ENCODE assay signal across 32 cellular contexts in genomic region chr18:61619783-61620182, GRCh38.
"Had no signal": no experiment of that assay in that cellular context is flagged by ENCODE, and none has a peak within 500 bp of the region (broad histone marks: within the 10 kb centered on the region; RNA-seq: fewer than 3 reads in every experiment).

No MANE protein-coding gene starts in this region.

- H3K27me3 ChIP-seq: adrenal gland, body of pancreas, brain microvascular endothelial cell, breast epithelium had no signal

- H3K4me1 ChIP-seq: adrenal gland, body of pancreas, breast epithelium had no signal

- ATAC-seq: activated CD8-positive, alpha-beta T cell treated with anti-CD3 and anti-CD28 coated beads for 36 hours; activated naive CD4-positive, alpha-beta T cell treated with anti-CD3 and anti-CD28 coated beads, Interleukin-2, amount 50 U/mL, for 72 hours; activated T-cell treated with anti-CD3 and anti-CD28 coated beads, Interleukin-2, amount 50 U/mL, for 4 hours; activated T-cell treated with anti-CD3 and anti-CD28 coated beads, Interleukin-2, amount 50 U/mL, for 72 hours; activated T-helper 17 cell treated with anti-CD3 and anti-CD28 coated beads, Interleukin-2, amount 50 U/mL, for 72 hours; body of pancreas had no signal

- H3K9me3 ChIP-seq: adrenal gland, body of pancreas, breast epithelium had no signal

- DNase-seq: activated B cell treated with CpG ODN at 0.5 μM for 24 hours; activated CD4-positive, alpha-beta memory T cell treated with anti-CD3 and anti-CD28 coated beads for 36 hours; activated CD4-positive, alpha-beta T cell treated with anti-CD3 and anti-CD28 coated beads for 4 hours; activated CD4-positive, alpha-beta T cell treated with anti-CD3 and anti-CD28 coated beads, Interleukin-2, amount 10 ng/mL, durations not matched to agents 24 days and 14 days; activated CD4-positive, alpha-beta T cell treated with anti-CD3 and anti-CD28 coated beads, Interleukin-2, amount 50 U/mL, for 1 hour; activated CD4-positive, alpha-beta T cell treated with anti-CD3 and anti-CD28 coated beads, Interleukin-2, amount 50 U/mL, for 4 hours; activated CD4-positive, CD25-positive, alpha-beta regulatory T cell treated with anti-CD3 and anti-CD28 coated beads, Interleukin-2, amount 50 U/mL, for 72 hours; activated CD8-positive, alpha-beta memory T cell treated with anti-CD3 and anti-CD28 coated beads, Interleukin-2, amount 50 U/mL, for 4 hours; activated CD8-positive, alpha-beta T cell treated with anti-CD3 and anti-CD28 coated beads for 36 hours; activated effector memory CD4-positive, alpha-beta T cell treated with anti-CD3 and anti-CD28 coated beads, Interleukin-2, amount 50 U/mL, for 16 hours; activated gamma-delta T cell treated with Interleukin-2 at 50 U/mL for 16 hours; activated naive CD4-positive, alpha-beta T cell; activated naive CD4-positive, alpha-beta T cell treated with anti-CD3 and anti-CD28 coated beads for 36 hours; activated naive CD4-positive, alpha-beta T cell treated with anti-CD3 and anti-CD28 coated beads, Interleukin-2, amount 50 U/mL, for 16 hours; activated naive CD8-positive, alpha-beta T cell treated with anti-CD3 and anti-CD28 coated beads for 36 hours; activated T-cell treated with anti-CD3 and anti-CD28 coated beads for 4 hours; activated T-cell treated with anti-CD3 and anti-CD28 coated beads, Interleukin-2, amount 50 U/mL, for 1 hour; activated T-cell treated with anti-CD3 and anti-CD28 coated beads, Interleukin-2, amount 50 U/mL, for 4 hours; activated T-cell treated with anti-CD3 and anti-CD28 coated beads, Interleukin-2, amount 50 U/mL, for 72 hours; adrenal gland; amniotic stem cell; aorta; body of pancreas; brain microvascular endothelial cell; central memory CD4-positive, alpha-beta T cell; T-helper 1 cell; T-helper 2 cell; T-helper 9 cell had no signal

- H3K4me3 ChIP-seq: adrenal gland, body of pancreas, breast epithelium had no signal

- H3K27ac ChIP-seq: adrenal gland, body of pancreas, brain microvascular endothelial cell, VCaP had no signal

- H3K36me3 ChIP-seq: adrenal gland, brain microvascular endothelial cell, breast epithelium had no signal
